In the genomic region with DNA sequence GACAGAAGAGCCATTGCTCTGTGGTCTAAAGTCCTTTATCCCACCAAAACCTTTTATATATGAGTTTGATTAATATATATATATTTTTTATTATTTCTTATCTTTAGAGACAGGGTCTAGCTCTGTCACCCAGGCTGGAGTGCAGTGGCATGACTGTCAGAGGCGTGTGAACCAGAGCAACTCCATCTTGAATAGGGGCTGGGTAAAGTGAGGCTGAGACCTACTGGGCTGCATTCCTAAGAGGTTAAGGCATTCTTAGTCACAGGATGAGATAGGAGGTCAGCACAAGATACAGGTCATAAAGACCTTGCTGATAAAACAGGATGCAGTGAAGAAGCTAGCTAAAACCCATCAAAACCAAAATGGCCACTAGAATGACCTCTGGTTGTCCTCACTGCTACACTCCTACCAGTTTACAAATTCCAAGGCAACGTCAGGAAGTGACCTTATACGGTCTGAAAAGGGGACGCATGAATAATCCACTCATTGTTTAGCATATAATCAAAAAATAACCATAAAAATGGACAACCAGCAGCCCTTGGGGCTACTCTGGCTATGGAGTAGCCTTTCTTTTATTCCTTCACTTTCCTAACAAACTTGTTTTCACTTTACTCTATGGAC, we compare ENCODE assay signal across 16 cellular contexts. TPM values are rescaled to one million over a fixed set of nuclear protein-coding genes. Genes with fewer than 3 reads are reported as not detected.
A peak's percentile ranks its signal among the peaks of the same experiment; 100 is the strongest.
DNase-seq lines count a peak whose midpoint lies in the region; ATAC-seq, FAIRE-seq and TF ChIP-seq lines count a peak whose summit lies in the region.
"Had no signal": no experiment of that assay in that cellular context is flagged by ENCODE, and none has a peak within 500 bp of the region (broad histone marks: within the 10 kb centered on the region; RNA-seq: fewer than 3 reads in every experiment).

No MANE protein-coding gene starts in this region.

- no peak overlapping the region for H3K14ac ChIP-seq in H9 (ENCODE audit: insufficient read depth, low read length)

- POLR2A ChIA-PET in GM12878 (lab: Charles Lee) = interaction anchor here (1.4 kb wide), 1 partner anchor 10 kb away, joined by 3 read pairs; the partner anchor contains the start of gene TBCK
- POLR2A ChIA-PET in activated CD8-positive, alpha-beta T cell treated with anti-CD3 and anti-CD28 coated beads for 36 hours (lab: Charles Lee) = interaction anchor here (1.3 kb wide), 1 partner anchor 10 kb away, joined by 4 read pairs; the partner anchor contains the start of gene TBCK

- no peak overlapping the region for H3K4me3 Mint-ChIP-seq in H9
- H3K4me3 Mint-ChIP-seq in activated CD8-positive, alpha-beta T cell treated with anti-CD3 and anti-CD28 coated beads for 36 hours = no peak overlapping the region
- H3K4me3 Mint-ChIP-seq: CD14-positive monocyte; CD8-positive, alpha-beta T cell; IgD-negative memory B cell had no signal

- no peak overlapping the region for H2BK20ac ChIP-seq in H9 (ENCODE audit: low read depth, low read length, poor library complexity, severe bottlenecking)

- no peak overlapping the region for H3K18ac ChIP-seq in H9 (ENCODE audit: insufficient read length, low read depth, low read length)

- in situ Hi-C loops in GM12878 (cut with MboI) = no loop called here

- no peaks in the 10 kb centered on the region for H3K27me3 Mint-ChIP-seq in H9 (ENCODE audit: low read depth)
- H3K27me3 Mint-ChIP-seq in activated CD8-positive, alpha-beta T cell treated with anti-CD3 and anti-CD28 coated beads for 36 hours = no peaks in the 10 kb centered on the region
- H3K27me3 Mint-ChIP-seq: IgD-negative memory B cell had no signal

- no peaks in the 10 kb centered on the region for H3K27me3 ChIP-seq in H9 (ENCODE audit: insufficient read depth, low read length)
- H3K27me3 ChIP-seq in GM12878 (replicated peaks in 1 of 2; ENCODE audit: control insufficient read depth in 2 of 2, insufficient read depth in 2 of 2, low read length in 1 of 2) = no peaks in the 10 kb centered on the region

- no peak overlapping the region for H2AK5ac ChIP-seq in H9 (ENCODE audit: insufficient read length, low read length)

- no TSS peak for BruUV-seq in GM12878 (replicated peaks; lab: Mats Ljungman, UMichigan)

- no peaks in the 10 kb centered on the region for H3K9me3 ChIP-seq in H9 (ENCODE audit: control insufficient read depth, low read depth, low read length)
- H3K9me3 ChIP-seq in GM12878 (replicated peaks; ENCODE audit: control insufficient read depth, insufficient read depth, low read length) = no peaks in the 10 kb centered on the region
- H3K9me3 ChIP-seq: A549 had no signal

- H3K4me3 ChIP-seq in GM12878 = no peak overlapping the region
- H3K4me3 ChIP-seq: A549 had no signal

- H2BK15ac ChIP-seq in H9 (ENCODE audit: low read depth, low read length) = no peak overlapping the region

- H2BK120ac ChIP-seq in H9 (ENCODE audit: low read depth, low read length, poor library complexity, severe bottlenecking) = no peak overlapping the region

- WGBS in H9 (ENCODE audit: extremely low coverage, insufficient read length, low lambda C conversion rate) = no CpG with 5 or more reads among the region's 4 CpGs
- 98% methylated on average over 4 of the region's 4 CpGs for WGBS in GM12878 (ENCODE audit: insufficient coverage, insufficient replicate concordance, low lambda C conversion rate, missing lambda C conversion rate)

- no peak overlapping the region for H2BK12ac ChIP-seq in H9 (ENCODE audit: insufficient read length, low read depth, low read length)

- no peak overlapping the region for H3K23ac ChIP-seq in H9 (ENCODE audit: insufficient read length, low read depth, low read length)

- DNase-seq in EL = peak; percentile 45
- DNase-seq in H9 = no peak
- DNase-seq in GM12878 (ENCODE audit: low read depth, low spot score) = no peak
- peak; percentile 67 for DNase-seq in foreskin melanocyte
- no peak for DNase-seq in AG08396 (ENCODE audit: low spot score)
- DNase-seq in activated CD8-positive, alpha-beta T cell treated with anti-CD3 and anti-CD28 coated beads for 36 hours = no peak
- DNase-seq in SK-N-DZ (ENCODE audit: low spot score) = no peak
- DNase-seq: CD8-positive, alpha-beta T cell; COR-L47; DND-41; GF-D8 had no signal

- H3K23me2 ChIP-seq in H9 (ENCODE audit: insufficient read length, low read depth, low read length, poor library complexity, severe bottlenecking) = no peaks in the 10 kb centered on the region

- no peak for FAIRE-seq in GM12878 (lab: Jason Lieb, UNC)
- FAIRE-seq: A549 had no signal

- H3K27ac ChIP-seq in H9 (ENCODE audit: insufficient read length, low read depth, low read length) = no peak overlapping the region
- no peak overlapping the region for H3K27ac ChIP-seq in GM12878 (ENCODE audit: control insufficient read depth, insufficient read depth)
- H3K27ac ChIP-seq: A549, KMS-11 had no signal

- intact Hi-C loops in GM12878 (cut with micrococcal nuclease; ENCODE audit: unreplicated experiment) = no loop called here
- intact Hi-C loops in activated CD8-positive, alpha-beta T cell treated with anti-CD3 and anti-CD28 coated beads for 36 hours (cut with micrococcal nuclease) = no loop called here

- no peak overlapping the region for H3K56ac ChIP-seq in H9 (ENCODE audit: insufficient read length, low read depth, low read length)

- H3T11ph ChIP-seq in H9 (ENCODE audit: low read length) = peak overlapping the region; percentile 54

- no peak for TF ChIP-seq EP300 in GM12878 (IDR thresholded peaks at IDR 0.05; ENCODE audit: borderline replicate concordance in 1 of 2, control insufficient read depth in 1 of 2, low read depth in 2 of 2, low read length in 2 of 2)

- SMC1A ChIA-PET in GM12878 (lab: Charles Lee; ENCODE audit: uncharacterized antibody, unreplicated experiment) = interaction anchor here (0.8 kb wide), 1 partner anchor 8 kb away, joined by 4 read pairs; no protein-coding TSS in a partner anchor

- H4K20me1 ChIP-seq in H9 (ENCODE audit: control insufficient read depth, insufficient read depth, insufficient read length) (no peaks in the 10 kb centered on the region), GM12878 (ENCODE audit: control insufficient read depth, insufficient read depth) (no peaks in the 10 kb centered on the region)

- no peaks in the 10 kb centered on the region; the same call in 1 of the 2 replicates for H3K79me2 ChIP-seq in H9 (ENCODE audit: insufficient read depth, low read length)
- H3K79me2 ChIP-seq in GM12878 (ENCODE audit: control insufficient read depth, insufficient read depth, low read length) = peaks cover 4% of the 10 kb centered on the region

- H3K36me3 Mint-ChIP-seq in H9 (ENCODE audit: insufficient read depth in 1 of 3, low read depth in 3 of 3) = peaks cover 0 to 10% (median 4%) of the 10 kb centered on the region in 3 experiments; a peak in 5 of 7 replicates
- peaks cover 28% of the 10 kb centered on the region for H3K36me3 Mint-ChIP-seq in activated CD8-positive, alpha-beta T cell treated with anti-CD3 and anti-CD28 coated beads for 36 hours (ENCODE audit: low read depth)

- peaks cover 34 to 37% of the 10 kb centered on the region in 2 experiments for H3K4me1 Mint-ChIP-seq in H9
- H3K4me1 Mint-ChIP-seq in activated CD8-positive, alpha-beta T cell treated with anti-CD3 and anti-CD28 coated beads for 36 hours (ENCODE audit: low read depth) = peaks cover 15% of the 10 kb centered on the region
- H3K4me1 Mint-ChIP-seq: CD14-positive monocyte had no signal

- H3K9ac ChIP-seq in H9 (ENCODE audit: extremely low read depth, insufficient read length, low read length) (no peak overlapping the region), GM12878 (ENCODE audit: control insufficient read depth, insufficient read depth, low read length) (no peak overlapping the region)
- H3K9ac ChIP-seq: KMS-11 had no signal

- no peak overlapping the region for H4K5ac ChIP-seq in H9 (ENCODE audit: insufficient read length, low read depth, low read length)

- TF ChIP-seq CTCF in H9 (conservative IDR thresholded peaks at IDR 0.05) (no peak), GM12878 (IDR thresholded peaks at IDR 0.05 in 2 of 3, conservative IDR thresholded peaks at IDR 0.05 in 1 of 3; ENCODE audit: control insufficient read depth in 2 of 3, extremely low read depth in 1 of 3, insufficient read depth in 1 of 3, low read depth in 3 of 3, low read length in 3 of 3) (no peak)
- TF ChIP-seq CTCF in activated CD8-positive, alpha-beta T cell treated with anti-CD3 and anti-CD28 coated beads for 36 hours (IDR thresholded peaks at IDR 0.05) = no peak

- TF ChIP-seq RAD21 in GM12878 (IDR thresholded peaks at IDR 0.05; ENCODE audit: insufficient read depth, low read depth, low read length) = no peak

- CTCF ChIA-PET in GM12878 (lab: Yijun Ruan, JAX) = interaction anchor here (1.2 to 1.8 kb wide), 2 partner anchors 17 to 47 kb away, joined by 3 read pairs; no protein-coding TSS in a partner anchor
- CTCF ChIA-PET in activated CD8-positive, alpha-beta T cell treated with anti-CD3 and anti-CD28 coated beads for 36 hours (lab: Charles Lee) = interaction anchor here (1.1 kb wide), 1 partner anchor 23 kb away, joined by 3 read pairs; no protein-coding TSS in a partner anchor

- H2AFZ ChIP-seq in H9 (ENCODE audit: low read length) (no peak overlapping the region), GM12878 (ENCODE audit: control insufficient read depth, low read depth, low read length) (no peak overlapping the region)

- ATAC-seq in GM12878 = no peak
- ATAC-seq in GM21360 (IDR thresholded peaks at IDR 0.05; ENCODE audit: unreplicated experiment) = no peak
- ATAC-seq in activated CD8-positive, alpha-beta T cell treated with anti-CD3 and anti-CD28 coated beads for 36 hours = no peak
- ATAC-seq: A549; CD8-positive, alpha-beta T cell had no signal

- H3K36me3 ChIP-seq in GM12878 (ENCODE audit: control insufficient read depth in 2 of 2, insufficient read depth in 2 of 2, low read length in 1 of 2) = no peaks in the 10 kb centered on the region

- H2BK5ac ChIP-seq in H9 (ENCODE audit: insufficient read length, low read length) = no peak overlapping the region

- peak overlapping the region in 2 of 3 experiments; percentile 65 to 77; a peak in 4 of 7 replicates for H3K27ac Mint-ChIP-seq in H9
- H3K27ac Mint-ChIP-seq in activated CD8-positive, alpha-beta T cell treated with anti-CD3 and anti-CD28 coated beads for 36 hours = no peak overlapping the region
- H3K27ac Mint-ChIP-seq: CD8-positive, alpha-beta T cell; IgD-negative memory B cell had no signal

- H3K4me1 ChIP-seq in H9 (ENCODE audit: insufficient read depth, low read length) (no peaks in the 10 kb centered on the region), GM12878 (ENCODE audit: control insufficient read depth, insufficient read depth, low read length) (no peaks in the 10 kb centered on the region)
- H3K4me1 ChIP-seq: A549 had no signal

- H3K4ac ChIP-seq in H9 (ENCODE audit: low read depth, low read length) = no peak overlapping the region

- RAD21 ChIA-PET in GM12878 (lab: Charles Lee; ENCODE audit: unreplicated experiment) = no interaction called here

- H3K9me3 Mint-ChIP-seq in H9 = no peaks in the 10 kb centered on the region
- no peaks in the 10 kb centered on the region for H3K9me3 Mint-ChIP-seq in activated CD8-positive, alpha-beta T cell treated with anti-CD3 and anti-CD28 coated beads for 36 hours
- H3K9me3 Mint-ChIP-seq: CD8-positive, alpha-beta T cell; IgD-negative memory B cell had no signal

- peaks cover 2% of the 10 kb centered on the region for H3K79me1 ChIP-seq in H9 (ENCODE audit: insufficient read depth, low read depth, low read length, poor library complexity, severe bottlenecking)

- no peak overlapping the region for H4K91ac ChIP-seq in H9 (ENCODE audit: insufficient read length, low read depth, low read length)

- H4K8ac ChIP-seq in H9 (replicated peaks; ENCODE audit: insufficient read length, low read depth, low read length) = no peak overlapping the region

- TF ChIP-seq POLR2A in GM12878 (IDR thresholded peaks at IDR 0.05; ENCODE audit: low read depth, low read length) = no peak

- H3K4me2 ChIP-seq in H9 (ENCODE audit: insufficient read depth, insufficient read length, low read length) (no peak overlapping the region), GM12878 (ENCODE audit: control insufficient read depth, insufficient read depth) (no peak overlapping the region)
- H3K4me2 ChIP-seq: A549, KMS-11 had no signal

RNA-seq across cellular contexts. Expression of gene TBCK, which starts 10.5 kb away (rescaled TPM):
- total RNA-seq in H9 (2021) (22.1 and 23.4 TPM in 2 replicates), GM12878 (2014; rRNA removed) (26.5 and 30.3 TPM in 2 replicates), GM12878 (2014; rRNA removed; fragmentation: Illumina TruSeq; extraction: Trizol) (21.6 and 26.0 TPM in 2 replicates), GM12878 (2021) (20.4 and 22.8 TPM in 2 replicates)
- total RNA-seq in GM12878 (2013; cell fraction: nucleolus; rRNA removed) = 313 and 315 TPM in 2 replicates
- polyA plus RNA-seq in GM12878 (2011; ENCODE audit: low read depth) = 13.1 TPM
- polyA plus RNA-seq in GM12878 (2011; rRNA removed) (28.9 and 47.1 TPM in 2 replicates), GM12878 (2014; fragmentation: Illumina TruSeq; extraction: Trizol) (13.6 and 16.3 TPM in 2 replicates), GM12878 (2014; fragmentation: Nextera tagmentation; extraction: Ambion mirVana) (1 to 10 TPM; 4.1 to 5.3 TPM), GM12878 (2014; rRNA removed) (8.6 and 10.9 TPM in 2 replicates), GM12878 (2016; fragmentation: Nextera tagmentation; extraction: Ambion mirVana) (10 to 100 TPM; 19.9 to 21.1 TPM)
- 14.0 and 17.4 TPM in 2 replicates for polyA plus RNA-seq in GM12878 (2011; cell fraction: cytosol; rRNA removed)
- polyA plus RNA-seq in GM12878 (2011; cell fraction: nucleus; rRNA removed) = 98.6 and 119 TPM in 2 replicates
- 11.3 and 13.4 TPM in 2 replicates for polyA plus RNA-seq in GM12878 (2012)
- 65.8 and 78.1 TPM in 2 replicates for polyA minus RNA-seq in GM12878 (2011; rRNA and poly(A)+ RNA removed)
- 9.9 and 10.1 TPM in 2 replicates for polyA minus RNA-seq in GM12878 (2011; cell fraction: cytosol; rRNA and poly(A)+ RNA removed)
- polyA minus RNA-seq in GM12878 (2011; cell fraction: nucleus; rRNA and poly(A)+ RNA removed) = 183 and 246 TPM in 2 replicates
- total RNA-seq in activated CD8-positive, alpha-beta T cell treated with anti-CD3 and anti-CD28 coated beads for 36 hours = 10 to 100 TPM; 24.9 to 30.1 TPM
- 13.8 and 17.3 TPM in 2 replicates for polyA plus RNA-seq in SK-N-DZ (2014; cell fraction: cytosol; rRNA removed)
- polyA plus RNA-seq in SK-N-DZ (2014; cell fraction: nucleus; rRNA removed) = 49.0 and 55.6 TPM in 2 replicates

RNA-seq across cellular contexts. Expression of gene AIMP1, which starts 10.8 kb away (rescaled TPM):
- 36.8 and 37.1 TPM in 2 replicates for total RNA-seq in H9 (2021)
- total RNA-seq in GM12878 (2013; cell fraction: nucleolus; rRNA removed) = 16.1 and 18.8 TPM in 2 replicates
- total RNA-seq in GM12878 (2014; rRNA removed) = 18.6 and 23.9 TPM in 2 replicates
- total RNA-seq in GM12878 (2014; rRNA removed; fragmentation: Illumina TruSeq; extraction: Trizol) = 35.7 and 36.9 TPM in 2 replicates
- 46.1 and 49.0 TPM in 2 replicates for total RNA-seq in GM12878 (2021)
- 21.7 TPM for polyA plus RNA-seq in GM12878 (2011; ENCODE audit: low read depth)
- 41.5 and 76.4 TPM in 2 replicates for polyA plus RNA-seq in GM12878 (2011; rRNA removed)
- 8.2 and 8.4 TPM in 2 replicates for polyA plus RNA-seq in GM12878 (2011; cell fraction: cytosol; rRNA removed)
- 15.8 and 16.8 TPM in 2 replicates for polyA plus RNA-seq in GM12878 (2011; cell fraction: nucleus; rRNA removed)
- polyA plus RNA-seq in GM12878 (2012) = 36.5 and 53.0 TPM in 2 replicates
- 66.8 and 99.6 TPM in 2 replicates for polyA plus RNA-seq in GM12878 (2014; fragmentation: Illumina TruSeq; extraction: Trizol)
- polyA plus RNA-seq in GM12878 (2014; fragmentation: Nextera tagmentation; extraction: Ambion mirVana) = 100 to 1,000 TPM; 115 to 131 TPM
- polyA plus RNA-seq in GM12878 (2014; rRNA removed) = 27.0 and 32.3 TPM in 2 replicates
- 100 to 1,000 TPM; 111 to 121 TPM for polyA plus RNA-seq in GM12878 (2016; fragmentation: Nextera tagmentation; extraction: Ambion mirVana)
- polyA minus RNA-seq in GM12878 (2011; rRNA and poly(A)+ RNA removed) = 4.3 and 5.3 TPM in 2 replicates
- polyA minus RNA-seq in GM12878 (2011; cell fraction: cytosol; rRNA and poly(A)+ RNA removed) = 3.6 and 5.3 TPM in 2 replicates
- 3.6 and 5.5 TPM in 2 replicates for polyA minus RNA-seq in GM12878 (2011; cell fraction: nucleus; rRNA and poly(A)+ RNA removed)
- total RNA-seq in activated CD8-positive, alpha-beta T cell treated with anti-CD3 and anti-CD28 coated beads for 36 hours = 10 to 100 TPM; 73.4 to 74.0 TPM
- polyA plus RNA-seq in SK-N-DZ (2014; cell fraction: cytosol; rRNA removed) = 36.0 and 37.7 TPM in 2 replicates
- polyA plus RNA-seq in SK-N-DZ (2014; cell fraction: nucleus; rRNA removed) = 16.1 and 22.2 TPM in 2 replicates

Comparison
In these comparisons a context has a peak if more than half of its experiments do, and no peak if none do; other contexts are left out.
1. DNase-seq: peak in EL (single experiment) and foreskin melanocyte (single experiment); none in H9 (single experiment), GM12878 (single experiment), AG08396 (single experiment), activated CD8-positive, alpha-beta T cell treated with anti-CD3 and anti-CD28 coated beads for 36 hours (single experiment) and SK-N-DZ (single experiment).